Comparison of ENCODE assay signal across 21 cellular contexts in the genomic region with DNA sequence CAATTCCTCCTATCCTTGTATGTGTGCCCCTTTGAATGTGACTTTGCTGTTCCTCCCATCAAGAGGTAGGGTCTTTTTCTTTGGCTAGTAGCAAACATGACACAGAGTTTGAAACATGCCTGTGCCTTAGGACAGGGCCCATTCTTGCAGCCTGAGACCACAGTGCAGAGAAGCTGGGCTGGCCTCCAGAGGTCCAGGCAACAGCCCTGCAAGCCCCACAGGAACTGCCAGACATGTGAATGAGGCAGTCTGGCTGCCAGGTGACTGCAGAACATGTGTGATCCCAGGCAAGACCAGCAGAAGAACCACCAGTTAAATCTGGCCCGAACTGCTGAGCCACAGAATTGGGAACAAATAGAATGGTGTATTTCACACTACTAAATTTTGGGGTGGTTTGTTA. TPM values are rescaled to one million over a fixed set of nuclear protein-coding genes. Genes with fewer than 3 reads are reported as not detected.
DNase-seq lines count a peak whose midpoint lies in the region; ATAC-seq, FAIRE-seq and TF ChIP-seq lines count a peak whose summit lies in the region.
"Had no signal": no experiment of that assay in that cellular context is flagged by ENCODE, and none has a peak within 500 bp of the region (broad histone marks: within the 10 kb centered on the region; RNA-seq: fewer than 3 reads in every experiment).

No MANE protein-coding gene starts in this region.

- no peak overlapping the region for H4K5ac ChIP-seq in mesendoderm (ENCODE audit: low read length)

- DNase-seq in GM04504 (ENCODE audit: low read depth) (peak; percentile 13), colonic mucosa (no peak), mesendoderm (peak; percentile 34), left colon (no peak), HuH-7 (ENCODE audit: low spot score) (no peak), HTR-8/SVneo (ENCODE audit: insufficient read length, low spot score) (no peak)
- DNase-seq: ACHN; activated CD4-positive, CD25-positive, alpha-beta regulatory T cell treated with anti-CD3 and anti-CD28 coated beads, Interleukin-2, amount 50 U/mL, for 72 hours; activated CD8-positive, alpha-beta memory T cell treated with anti-CD3 and anti-CD28 coated beads for 24 hours; CD8-positive, alpha-beta T cell; NCI-H1105; NCI-H774; nephron progenitor cell; stimulated activated CD4-positive, alpha-beta T cell treated with anti-CD3 and anti-CD28 coated beads, Interleukin-12 subunit alpha, Interleukin-12 subunit beta, amount 100 ng/mL, for 4 hours; T1000 had no signal

- H4K8ac ChIP-seq in mesendoderm (ENCODE audit: low read depth, low read length) = no peak overlapping the region

- TF ChIP-seq CTCF in 22Rv1 (IDR thresholded peaks at IDR 0.05) (no peak), colonic mucosa (IDR thresholded peaks at IDR 0.05) (no peak)

- H3K9me3 ChIP-seq in colonic mucosa = no peaks in the 10 kb centered on the region

- H3K4me2 ChIP-seq in mesendoderm (ENCODE audit: low read length) = no peak overlapping the region

- H3K36me3 ChIP-seq in colonic mucosa (no peaks in the 10 kb centered on the region), mesendoderm (ENCODE audit: control insufficient read depth, insufficient read depth, low read length) (no peaks in the 10 kb centered on the region)

- H3K56ac ChIP-seq in mesendoderm (ENCODE audit: low read length) = peak overlapping the region; percentile 58

- peak overlapping the region; percentile 68 for H3K23ac ChIP-seq in mesendoderm (ENCODE audit: low read length)

- H3K79me1 ChIP-seq in mesendoderm (ENCODE audit: low read length) = no peaks in the 10 kb centered on the region

- H3K18ac ChIP-seq in mesendoderm (ENCODE audit: low read length) = no peak overlapping the region

- H2BK15ac ChIP-seq in mesendoderm (replicated peaks; ENCODE audit: low read depth) = no peak overlapping the region

- intact Hi-C loops in colonic mucosa (cut with DNase I) = no loop called here
- intact Hi-C loops in left colon (cut with DNase I, micrococcal nuclease) = no loop called here

- H3K9ac ChIP-seq in colonic mucosa (ENCODE audit: low read depth in 2 of 2, low read length in 2 of 2) (no peak overlapping the region), mesendoderm (ENCODE audit: low read length) (no peak overlapping the region)

- no peak for FAIRE-seq in HTR-8/SVneo (lab: Jason Lieb, UNC)
- FAIRE-seq: bronchial epithelial cell had no signal

- H3K4me3 ChIP-seq in colonic mucosa (no peak overlapping the region), mesendoderm (ENCODE audit: low read length) (no peak overlapping the region)

- H3K79me2 ChIP-seq in mesendoderm (ENCODE audit: control insufficient read depth, insufficient read depth, low read length) = no peaks in the 10 kb centered on the region

- ATAC-seq in left colon = no peak
- ATAC-seq in GM21619 (IDR thresholded peaks at IDR 0.05; ENCODE audit: unreplicated experiment) = no peak
- ATAC-seq: CD8-positive, alpha-beta T cell; esophagus mucosa had no signal

- H3K27ac ChIP-seq in 22Rv1 = peak overlapping the region; percentile 89
- peak overlapping the region; percentile 87 for H3K27ac ChIP-seq in colonic mucosa
- H3K27ac ChIP-seq in mesendoderm (ENCODE audit: low read depth, low read length) = no peak overlapping the region

- H3K4me1 ChIP-seq in colonic mucosa (no peaks in the 10 kb centered on the region), mesendoderm (ENCODE audit: control insufficient read depth, low read depth, low read length) (peaks cover 6% of the 10 kb centered on the region)

- H3K27me3 ChIP-seq in colonic mucosa = no peaks in the 10 kb centered on the region
- no peaks in the 10 kb centered on the region for H3K27me3 ChIP-seq in mesendoderm (ENCODE audit: insufficient read depth, low read length, poor library complexity)

- no peak overlapping the region for H2BK120ac ChIP-seq in mesendoderm (ENCODE audit: low read depth, low read length)

- WGBS in mesendoderm (ENCODE audit: extremely low coverage, insufficient coverage, low lambda C conversion rate) = no CpG with 5 or more reads among the region's 1 CpG

- peak overlapping the region; percentile 6 for H2AK5ac ChIP-seq in mesendoderm (ENCODE audit: low read length)

- H3K4ac ChIP-seq in mesendoderm (ENCODE audit: low read depth, low read length) = no peak overlapping the region

- H2BK5ac ChIP-seq in mesendoderm (ENCODE audit: low read length) = peak overlapping the region; percentile 54

RNA-seq across cellular contexts. Expression of a gene that starts 1.2 kb away (rescaled TPM):
- total RNA-seq in colonic mucosa (10 to 100 TPM; 37.6 to 48.5 TPM), left colon (10 to 100 TPM; 40.5 to 62.9 TPM)
- polyA plus RNA-seq in mesendoderm (2013, experiment 1 of 2) = not detected
- not detected for polyA plus RNA-seq in mesendoderm (2013, experiment 2 of 2)
- total RNA-seq: Daoy, esophagus mucosa, SK-MEL-5 had no signal

RNA-seq across cellular contexts. Expression of a gene that starts 59.1 kb away (rescaled TPM):
- total RNA-seq in colonic mucosa = 10 to 100 TPM; 25.5 to 30.5 TPM
- 13.0 TPM for polyA plus RNA-seq in mesendoderm (2013, experiment 1 of 2)
- 13.8 TPM for polyA plus RNA-seq in mesendoderm (2013, experiment 2 of 2)
- 10 to 100 TPM; 25.3 to 25.7 TPM for total RNA-seq in left colon

RNA-seq across cellular contexts. Expression of a gene that starts 59.3 kb away (rescaled TPM):
- total RNA-seq in colonic mucosa (10 to 100 TPM; 15.2 to 17.9 TPM), left colon (10 to 100 TPM; 11.9 to 14.5 TPM)
- polyA plus RNA-seq in mesendoderm (2013, experiment 1 of 2) = 52.6 TPM
- polyA plus RNA-seq in mesendoderm (2013, experiment 2 of 2) = 50.0 TPM

Comparison
In these comparisons a context has a peak if more than half of its experiments do, and no peak if none do; other contexts are left out.
1. DNase-seq: peak in GM04504 (single experiment) and mesendoderm (single experiment); none in colonic mucosa (single experiment), left colon (0 of 2), HuH-7 (single experiment) and HTR-8/SVneo (single experiment).